Comparison of ENCODE assay signal across 9 cellular contexts in the genomic region with DNA sequence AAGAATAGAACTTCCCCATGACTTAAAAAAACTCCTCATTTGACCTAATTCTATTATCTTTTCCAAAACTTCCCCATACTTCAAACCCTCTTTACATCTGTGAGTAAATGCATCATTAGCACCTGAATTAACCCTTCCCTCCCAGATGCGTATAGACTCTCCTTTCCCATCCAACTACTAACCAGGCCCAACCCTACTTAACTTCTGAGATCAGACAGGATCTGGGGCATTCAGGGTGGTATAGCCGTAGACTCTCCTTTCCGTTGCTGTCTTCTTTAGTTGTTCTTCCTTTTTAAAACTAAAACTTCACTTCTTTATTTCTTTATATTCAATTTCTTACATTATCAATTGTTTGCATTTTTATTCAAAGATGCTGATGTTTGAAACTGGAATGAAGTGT.
"Had no signal": no experiment of that assay in that cellular context is flagged by ENCODE, and none has a peak within 500 bp of the region (broad histone marks: within the 10 kb centered on the region; RNA-seq: fewer than 3 reads in every experiment).

No MANE protein-coding gene starts in this region.

- DNase-seq: GM23248, H7, HFFc6, IMR-90, KG1 had no signal

- H3K27ac Mint-ChIP-seq: HFFc6 had no signal

- H3K4me3 ChIP-seq: GM23248, HAP-1, K562 had no signal

- ATAC-seq: HCT116, K562 had no signal

- H3K9ac ChIP-seq: GM23248 had no signal

- H3K4me3 Mint-ChIP-seq: HFFc6 had no signal

- H3K4me1 ChIP-seq: HAP-1 had no signal

- H3K27ac ChIP-seq: GM23248, HL-60 had no signal

- H3K9me3 ChIP-seq: HAP-1 had no signal

- H3K36me3 ChIP-seq: HAP-1 had no signal

- H2AFZ ChIP-seq: GM23248 had no signal
